Comparison of ENCODE assay signal across 9 cellular contexts in the genomic region with DNA sequence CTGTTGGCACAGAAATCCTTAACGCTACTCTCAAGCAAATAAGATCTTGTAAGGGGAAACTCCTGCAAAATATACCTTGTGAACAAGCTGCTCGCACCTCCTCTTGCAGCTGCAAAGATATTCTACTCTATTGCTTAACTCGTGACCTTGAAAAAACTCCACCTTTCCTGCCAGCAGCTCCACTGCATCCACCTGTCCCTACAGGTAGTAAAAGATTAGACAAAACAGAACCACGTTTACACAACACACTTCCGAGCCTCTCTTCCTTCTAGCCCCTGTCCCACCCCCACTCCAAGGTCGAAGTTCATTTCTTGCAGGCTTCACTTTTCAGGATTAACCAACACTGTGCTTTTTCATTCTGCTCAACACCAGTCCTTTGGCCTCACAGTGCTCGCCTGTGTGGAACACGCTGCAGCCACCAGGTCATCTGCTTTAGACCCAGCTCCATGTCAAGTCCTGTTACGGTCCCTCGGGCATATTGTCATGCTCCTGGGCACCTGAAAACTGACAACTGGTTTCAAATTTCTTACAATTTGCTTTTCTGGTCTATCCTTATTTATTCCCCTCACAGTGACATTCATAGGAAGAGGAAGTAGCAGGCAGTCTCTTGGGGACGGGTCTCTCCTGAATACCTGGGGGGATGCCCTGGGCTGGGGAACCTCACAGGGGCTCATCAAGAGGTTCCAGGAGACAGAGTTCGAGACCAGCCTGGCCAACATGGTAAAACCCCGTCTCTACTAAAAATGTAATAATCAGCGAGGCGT.
DNase-seq lines count a peak whose midpoint lies in the region; ATAC-seq and TF ChIP-seq lines count a peak whose summit lies in the region.
"Had no signal": no experiment of that assay in that cellular context is flagged by ENCODE, and none has a peak within 500 bp of the region (broad histone marks: within the 10 kb centered on the region; RNA-seq: fewer than 3 reads in every experiment).

No MANE protein-coding gene starts in this region.

- H3K27ac ChIP-seq in OCI-LY1 (ENCODE audit: low read depth, low read length, poor library complexity, severe bottlenecking) (peak overlapping the region; percentile 85), parathyroid adenoma (peak overlapping the region; percentile 37)

- H3K27me3 ChIP-seq in OCI-LY1 (ENCODE audit: insufficient read depth, low read length): no peaks in the 10 kb centered on the region
- H3K27me3 ChIP-seq in parathyroid adenoma (ENCODE audit: control insufficient read depth, insufficient read depth, low read length): no peaks in the 10 kb centered on the region

- H3K9ac ChIP-seq in OCI-LY1 (ENCODE audit: low read length): peak overlapping the region; percentile 2; the same call in 1 of the 2 replicates
- no peak overlapping the region for H3K9ac ChIP-seq in parathyroid adenoma

- H3K36me3 ChIP-seq in OCI-LY1 (ENCODE audit: insufficient read depth, low read length) (peaks cover 47% of the 10 kb centered on the region), parathyroid adenoma (ENCODE audit: control insufficient read depth, insufficient read depth, low read length) (no peaks in the 10 kb centered on the region)

- H3K4me3 ChIP-seq in OCI-LY1 (ENCODE audit: low read depth, low read length, poor library complexity, severe bottlenecking) (peak overlapping the region; percentile 0), parathyroid adenoma (ENCODE audit: low read depth, low read length) (no peak overlapping the region)

- H3K9me2 ChIP-seq in OCI-LY1 (ENCODE audit: low read depth, low read length): no peaks in the 10 kb centered on the region

- H3K79me2 ChIP-seq in OCI-LY1 (ENCODE audit: insufficient read depth, low read length): no peaks in the 10 kb centered on the region
- H3K79me2 ChIP-seq in parathyroid adenoma: peaks cover 35% of the 10 kb centered on the region

- TF ChIP-seq CTCF in OCI-LY1 (IDR thresholded peaks at IDR 0.05; ENCODE audit: low read length): no peak
- no peak for TF ChIP-seq CTCF in parathyroid adenoma (IDR thresholded peaks at IDR 0.05)

- H3K4me2 ChIP-seq in OCI-LY1 (ENCODE audit: low read length): peak overlapping the region; percentile 68; the same call in 1 of the 2 replicates
- no peak overlapping the region for H3K4me2 ChIP-seq in parathyroid adenoma (ENCODE audit: low read length)

- H4K20me1 ChIP-seq in OCI-LY1 (ENCODE audit: insufficient read depth, low read length): no peaks in the 10 kb centered on the region

- DNase-seq in DMS53 treated with DMSO at 0.1 percent for 48 hours (lab: John Stamatoyannopoulos, UW; ENCODE audit: unreplicated experiment): peak; percentile 87
- peak; percentile 34 for DNase-seq in cortex of kidney (lab: John Stamatoyannopoulos, UW)
- DNase-seq in GM19240 (ENCODE audit: insufficient read length, low spot score): no peak
- DNase-seq in NCI-H1694 treated with DMSO at 0.1 percent for 48 hours (lab: John Stamatoyannopoulos, UW): no peak
- DNase-seq in NCI-H1092 treated with DMSO at 0.1 percent for 48 hours (lab: John Stamatoyannopoulos, UW): no peak
- DNase-seq: NCI-H524 treated with DMSO at 0.1 percent for 48 hours had no signal

- ATAC-seq in HG02763 (IDR thresholded peaks at IDR 0.05; ENCODE audit: unreplicated experiment): no peak

- H3K9me3 ChIP-seq in OCI-LY1 (ENCODE audit: low read length) (no peaks in the 10 kb centered on the region), parathyroid adenoma (ENCODE audit: control insufficient read depth, low read length) (no peaks in the 10 kb centered on the region)

- H3K4me1 ChIP-seq in OCI-LY1 (ENCODE audit: insufficient read depth, low read length, severe bottlenecking) (peaks cover 72% of the 10 kb centered on the region), parathyroid adenoma (peaks cover 26% of the 10 kb centered on the region)

- H3F3A ChIP-seq in OCI-LY1 (ENCODE audit: insufficient read depth, low read length): peaks cover 4% of the 10 kb centered on the region; the same call in 1 of the 2 replicates

- H2AFZ ChIP-seq in OCI-LY1 (ENCODE audit: low read length) (no peak overlapping the region), parathyroid adenoma (no peak overlapping the region)

Comparison
In these comparisons a context has a peak if more than half of its experiments do, and no peak if none do; other contexts are left out.
1. DNase-seq: peak in DMS53 treated with DMSO at 0.1 percent for 48 hours (single experiment) and cortex of kidney (single experiment); none in GM19240 (single experiment), NCI-H1694 treated with DMSO at 0.1 percent for 48 hours (single experiment) and NCI-H1092 treated with DMSO at 0.1 percent for 48 hours (single experiment).